In genomic region chr7:16698200-16698910, GRCh38 we compare ENCODE assay signal across 34 cellular contexts. TPM values are rescaled to one million over a fixed set of nuclear protein-coding genes. Genes with fewer than 3 reads are reported as not detected.
DNase-seq lines count a peak whose midpoint lies in the region; ATAC-seq, FAIRE-seq and TF ChIP-seq lines count a peak whose summit lies in the region.
"Had no signal": no experiment of that assay in that cellular context is flagged by ENCODE, and none has a peak within 500 bp of the region (broad histone marks: within the 10 kb centered on the region; RNA-seq: fewer than 3 reads in every experiment).

No MANE protein-coding gene starts in this region.

- H3K4me3 Mint-ChIP-seq in WTC11 = no peak overlapping the region
- no peak overlapping the region for H3K4me3 Mint-ChIP-seq in endodermal cell
- H3K4me3 Mint-ChIP-seq: activated CD4-positive, alpha-beta memory T cell treated with anti-CD3 and anti-CD28 coated beads, Interleukin-2, amount 10 ng/mL, durations not matched to agents 7 days and 5 days; B cell; CD4-positive, alpha-beta memory T cell; effector memory CD8-positive, alpha-beta T cell; naive thymus-derived CD8-positive, alpha-beta T cell had no signal

- DNase-seq in EH (ENCODE audit: low read depth) = peak; percentile 34
- DNase-seq in WTC11 (ENCODE audit: low spot score) = no peak
- DNase-seq in endodermal cell = no peak
- DNase-seq in pancreas = no peak
- DNase-seq in NCI-H748 (lab: John Stamatoyannopoulos, UW; ENCODE audit: unreplicated experiment) = no peak
- DNase-seq in substantia nigra (lab: John Stamatoyannopoulos, UW) = no peak
- no peak for DNase-seq in GM19240 (ENCODE audit: insufficient read length, low spot score)
- DNase-seq: activated CD4-positive, alpha-beta memory T cell treated with anti-CD3 and anti-CD28 coated beads, Interleukin-2, amount 10 ng/mL, durations not matched to agents 7 days and 5 days; activated CD8-positive, alpha-beta memory T cell treated with anti-CD3 and anti-CD28 coated beads, Interleukin-2, amount 50 U/mL, for 4 hours; activated naive CD4-positive, alpha-beta T cell treated with Interleukin-2 at 50 U/mL for 16 hours; CD4-positive, alpha-beta memory T cell; effector memory CD8-positive, alpha-beta T cell; heart left ventricle; KBM-7; kidney; left ventricle myocardium superior; MG63; naive thymus-derived CD8-positive, alpha-beta T cell; NCI-H1105; NCI-H187 treated with DMSO at 0.1 percent for 48 hours; NCI-H69; nucleus accumbens; retina; small intestine; stimulated activated naive CD4-positive, alpha-beta T cell treated with Interleukin-2 at 50 U/mL for 16 hours had no signal

- H3K27me3 Mint-ChIP-seq in WTC11 (ENCODE audit: low read depth) (no peaks in the 10 kb centered on the region), endodermal cell (ENCODE audit: insufficient read depth) (no peaks in the 10 kb centered on the region)
- H3K27me3 Mint-ChIP-seq: activated CD4-positive, alpha-beta memory T cell treated with anti-CD3 and anti-CD28 coated beads, Interleukin-2, amount 10 ng/mL, durations not matched to agents 7 days and 5 days; B cell; CD4-positive, alpha-beta memory T cell; effector memory CD8-positive, alpha-beta T cell; naive thymus-derived CD8-positive, alpha-beta T cell had no signal

- H3K27ac ChIP-seq in endodermal cell (ENCODE audit: low read depth, low read length) (peak overlapping the region; percentile 12), pancreas (no peak overlapping the region), substantia nigra (ENCODE audit: low read depth, low read length, poor library complexity, severe bottlenecking) (no peak overlapping the region)
- H3K27ac ChIP-seq: A549, coronary artery, heart left ventricle, PC-9, vagina had no signal

- intact Hi-C loops in pancreas (cut with DNase I) = loop anchor here in 2 of 3 donors (10.0 kb wide), 2 partner anchors 216 to 226 kb away; no protein-coding TSS in a partner anchor

- CTCF ChIA-PET in WTC11 (lab: Charles Lee) = no interaction called here

- H3K36me3 Mint-ChIP-seq in WTC11 = peaks cover 68% of the 10 kb centered on the region
- H3K36me3 Mint-ChIP-seq in endodermal cell (ENCODE audit: low read depth) = peaks cover 56% of the 10 kb centered on the region

- H3K27ac Mint-ChIP-seq in WTC11 = peak overlapping the region; percentile 55; the same call in 1 of the 2 replicates
- H3K27ac Mint-ChIP-seq in endodermal cell = no peak overlapping the region
- H3K27ac Mint-ChIP-seq: activated CD4-positive, alpha-beta memory T cell treated with anti-CD3 and anti-CD28 coated beads, Interleukin-2, amount 10 ng/mL, durations not matched to agents 7 days and 5 days; B cell; effector memory CD8-positive, alpha-beta T cell had no signal

- H3K9me3 Mint-ChIP-seq in WTC11 = no peaks in the 10 kb centered on the region
- no peaks in the 10 kb centered on the region for H3K9me3 Mint-ChIP-seq in endodermal cell
- H3K9me3 Mint-ChIP-seq: activated CD4-positive, alpha-beta memory T cell treated with anti-CD3 and anti-CD28 coated beads, Interleukin-2, amount 10 ng/mL, durations not matched to agents 7 days and 5 days; CD4-positive, alpha-beta memory T cell; effector memory CD8-positive, alpha-beta T cell; naive thymus-derived CD8-positive, alpha-beta T cell had no signal

- H3K36me3 ChIP-seq in endodermal cell (ENCODE audit: control insufficient read depth, insufficient read depth, low read length) = peaks cover 77% of the 10 kb centered on the region
- no peaks in the 10 kb centered on the region for H3K36me3 ChIP-seq in pancreas

- H3K4me1 ChIP-seq in endodermal cell (ENCODE audit: control insufficient read depth, insufficient read depth, low read length) = no peaks in the 10 kb centered on the region
- H3K4me1 ChIP-seq in pancreas = peaks cover 0 to 4% (median 0%) of the 10 kb centered on the region in 3 donors
- H3K4me1 ChIP-seq: A549, vagina had no signal

- no peak for ATAC-seq in WTC11
- ATAC-seq in pancreas = no peak
- no peak for ATAC-seq in GM21390 (IDR thresholded peaks at IDR 0.05; ENCODE audit: unreplicated experiment)
- ATAC-seq: A549; effector memory CD8-positive, alpha-beta T cell; heart left ventricle; left ventricle myocardium superior; naive thymus-derived CD8-positive, alpha-beta T cell had no signal

- H3K4me1 Mint-ChIP-seq in WTC11 = no peaks in the 10 kb centered on the region
- H3K4me1 Mint-ChIP-seq in endodermal cell = peaks cover 6% of the 10 kb centered on the region
- H3K4me1 Mint-ChIP-seq: activated CD4-positive, alpha-beta memory T cell treated with anti-CD3 and anti-CD28 coated beads, Interleukin-2, amount 10 ng/mL, durations not matched to agents 7 days and 5 days; B cell; naive thymus-derived CD8-positive, alpha-beta T cell had no signal

- POLR2A ChIA-PET in WTC11 (lab: Charles Lee) = no interaction called here

- H3K9me3 ChIP-seq in endodermal cell (ENCODE audit: control insufficient read depth, low read length) (no peaks in the 10 kb centered on the region), pancreas (no peaks in the 10 kb centered on the region)
- H3K9me3 ChIP-seq: A549, heart left ventricle, MG63, vagina had no signal

- no peak overlapping the region for H3K9ac ChIP-seq in endodermal cell (ENCODE audit: extremely low read depth, low read length, poor library complexity, severe bottlenecking)

- no peak for TF ChIP-seq CTCF in WTC11 (IDR thresholded peaks at IDR 0.05)
- TF ChIP-seq CTCF in endodermal cell (conservative IDR thresholded peaks at IDR 0.05) = no peak
- TF ChIP-seq CTCF in pancreas (IDR thresholded peaks at IDR 0.05) = no peak

- H3K27me3 ChIP-seq in endodermal cell (ENCODE audit: control insufficient read depth, insufficient read depth, low read length, poor library complexity, severe bottlenecking) = no peaks in the 10 kb centered on the region
- no peaks in the 10 kb centered on the region for H3K27me3 ChIP-seq in pancreas
- H3K27me3 ChIP-seq: heart left ventricle, MG63, vagina had no signal

- WGBS in endodermal cell (ENCODE audit: insufficient coverage in 1 of 2, insufficient read length in 1 of 2), 2 experiments = 96% methylated on average over 2 of the region's 3 CpGs; no CpG with 5 or more reads in 1 of the 2 experiments
- WGBS in pancreas, 2 donors = 79 to 95% methylated on average over 3 of the region's 3 CpGs

- FAIRE-seq in pancreas (lab: Jason Lieb, UNC) = peak; percentile 20
- FAIRE-seq: A549, bronchial epithelial cell, GM18507, H1, kidney, small intestine had no signal

- H3K4me3 ChIP-seq in endodermal cell (ENCODE audit: low read length) (no peak overlapping the region), pancreas (no peak overlapping the region)
- H3K4me3 ChIP-seq: A549, coronary artery, heart left ventricle, MG63, PC-9, vagina had no signal

TF ChIP-seq in WTC11, 78 proteins besides CTCF, POLR2A, EP300 and RAD21 (continues in another document):
- TF ChIP-seq ATF2 (CRISPR knock-in tag; IDR thresholded peaks at IDR 0.05; ENCODE audit: borderline replicate concordance, low read depth) (no peak), ATF1 (CRISPR knock-in tag; IDR thresholded peaks at IDR 0.05) (no peak), ZMAT4 (CRISPR knock-in tag; IDR thresholded peaks at IDR 0.05) (no peak), ZNF281 (CRISPR knock-in tag; IDR thresholded peaks at IDR 0.05) (no peak)

RNA-seq across cellular contexts. Expression of gene BZW2, which starts 52.4 kb away (rescaled TPM):
- total RNA-seq in WTC11 (2021) (100.0 to 105 TPM (median 104 TPM) in 3 replicates), endodermal cell (10 to 100 TPM; 75.1 to 87.7 TPM), pancreas (10 to 100 TPM; 15.3 to 29.9 (median 21.1) TPM)
- polyA plus RNA-seq in endodermal cell (2013, experiment 1 of 2) = 129 TPM
- polyA plus RNA-seq in endodermal cell (2013, experiment 2 of 2) = 117 TPM
- 10 to 100 TPM; 10.5 to 12.9 TPM for polyA plus RNA-seq in pancreas

RNA-seq across cellular contexts. Expression of gene ANKMY2, which starts 52.8 kb away (rescaled TPM):
- total RNA-seq in WTC11 (2021) (12.0 to 13.6 TPM (median 13.0 TPM) in 3 replicates), endodermal cell (10 to 100 TPM; 37.7 to 73.4 TPM), pancreas (10 to 100 TPM in 1 of 6 donors, 1 to 10 TPM in 5; 6.3 to 11.4 (median 8.2) TPM)
- 31.6 TPM for polyA plus RNA-seq in endodermal cell (2013, experiment 1 of 2)
- 28.4 TPM for polyA plus RNA-seq in endodermal cell (2013, experiment 2 of 2)
- polyA plus RNA-seq in pancreas = 1 to 10 TPM; 3.9 to 8.9 TPM

RNA-seq across cellular contexts. Expression of gene TSPAN13, which starts 55.2 kb away (rescaled TPM):
- total RNA-seq in WTC11 (2021) (30.4 to 32.7 TPM (median 32.0 TPM) in 3 replicates), endodermal cell (10 to 100 TPM; 34.9 to 51.2 TPM), pancreas (10 to 100 TPM; 30.7 to 64.6 (median 53.0) TPM)
- 59.1 TPM for polyA plus RNA-seq in endodermal cell (2013, experiment 1 of 2)
- 53.5 TPM for polyA plus RNA-seq in endodermal cell (2013, experiment 2 of 2)
- 10 to 100 TPM; 49.3 to 64.9 TPM for polyA plus RNA-seq in pancreas
- total RNA-seq: CD4-positive, alpha-beta memory T cell had no signal
